ENCODE assay signal across 30 cellular contexts in the genomic region with DNA sequence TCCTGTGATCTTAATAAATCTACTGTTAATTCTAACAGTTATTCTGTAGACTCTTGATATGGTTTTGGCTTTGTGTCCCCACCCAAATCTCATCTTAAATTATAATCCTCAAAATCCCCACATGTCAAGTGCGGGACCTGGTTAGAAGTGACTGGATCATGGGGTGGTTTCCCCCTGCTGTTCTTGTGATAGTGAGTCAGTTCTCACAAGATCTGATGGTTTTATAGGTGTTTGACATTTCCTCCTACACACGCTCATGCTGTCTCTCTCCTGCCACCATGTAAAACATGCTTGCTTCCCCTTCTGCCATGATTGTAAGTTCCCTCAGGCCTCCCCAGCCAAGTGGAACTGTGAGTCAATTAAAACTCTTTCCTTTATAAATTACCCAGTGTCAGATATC.
"Had no signal": no experiment of that assay in that cellular context is flagged by ENCODE, and none has a peak within 500 bp of the region (broad histone marks: within the 10 kb centered on the region; RNA-seq: fewer than 3 reads in every experiment).

No MANE protein-coding gene starts in this region.

- H2AFZ ChIP-seq: neural progenitor cell had no signal

- H3K4me1 Mint-ChIP-seq: brain, natural killer cell, neural progenitor cell had no signal

- H3K27me3 ChIP-seq: ascending aorta, cardiac muscle cell, dorsolateral prefrontal cortex, gastrocnemius medialis, neural progenitor cell, sigmoid colon, testis, transverse colon had no signal

- H3K4me1 ChIP-seq: ascending aorta, gastrocnemius medialis, left ventricle myocardium inferior, neural progenitor cell, parathyroid adenoma, psoas muscle, sigmoid colon, testis, transverse colon had no signal

- H3K9me3 ChIP-seq: ascending aorta, gastrocnemius medialis, psoas muscle, sigmoid colon, testis, transverse colon had no signal

- H3K4me2 ChIP-seq: neural progenitor cell had no signal

- H3K4me3 Mint-ChIP-seq: activated naive CD8-positive, alpha-beta T cell; activated T-helper 1 cell treated with anti-CD3 and anti-CD28 coated beads, Interleukin-12 subunit alpha, Interleukin-12 subunit beta, Interleukin-2, Interleukin-4 antibody, amounts not matched to agents 30 ng/mL and 10 ng/mL and 1 ng/mL, durations not matched to agents 14 hours and 24 hours and 36 hours; brain; natural killer cell; neural progenitor cell had no signal

- H3K36me3 ChIP-seq: ascending aorta, cardiac muscle cell, gastrocnemius medialis, left ventricle myocardium inferior, neural progenitor cell, sigmoid colon, transverse colon had no signal

- H3K27ac Mint-ChIP-seq: activated naive CD8-positive, alpha-beta T cell; activated T-helper 1 cell treated with anti-CD3 and anti-CD28 coated beads, Interleukin-12 subunit alpha, Interleukin-12 subunit beta, Interleukin-2, Interleukin-4 antibody, amounts not matched to agents 30 ng/mL and 10 ng/mL and 1 ng/mL, durations not matched to agents 14 hours and 24 hours and 36 hours; brain; natural killer cell; neural progenitor cell had no signal

- DNase-seq: activated CD4-positive, alpha-beta T cell treated with anti-CD3 and anti-CD28 coated beads for 4 hours; activated gamma-delta T cell; activated T-cell treated with anti-CD3 and anti-CD28 coated beads for 4 hours; cerebellar nuclear complex; dorsolateral prefrontal cortex; effector memory CD4-positive, alpha-beta T cell; gastrocnemius medialis; glutamatergic neuron; left ventricle myocardium inferior; mesendoderm; natural killer cell; occipital lobe; psoas muscle; sigmoid colon; small intestine; stimulated activated CD4-positive, alpha-beta T cell treated with anti-CD3 and anti-CD28 coated beads, Interleukin-4, amount 100 ng/mL, for 24 hours; stimulated activated naive CD4-positive, alpha-beta T cell; T-helper 2 cell; testis; transverse colon had no signal

- H3K36me3 Mint-ChIP-seq: activated naive CD8-positive, alpha-beta T cell; brain; natural killer cell; neural progenitor cell had no signal

- H3K79me2 ChIP-seq: parathyroid adenoma had no signal

- ATAC-seq: gastrocnemius medialis, natural killer cell, psoas muscle had no signal

- H3K9ac ChIP-seq: neural progenitor cell, parathyroid adenoma had no signal

- H3K4me3 ChIP-seq: ascending aorta, cardiac muscle cell, coronary artery, dorsolateral prefrontal cortex, gastrocnemius medialis, left ventricle myocardium inferior, lung, neural progenitor cell, psoas muscle, sigmoid colon, testis, transverse colon had no signal

- FAIRE-seq: islet of Langerhans, small intestine had no signal

- H3K9me3 Mint-ChIP-seq: natural killer cell had no signal

- H3K27ac ChIP-seq: ascending aorta, cardiac muscle cell, coronary artery, dorsolateral prefrontal cortex, gastrocnemius medialis, left ventricle myocardium inferior, neural progenitor cell, parathyroid adenoma, psoas muscle, sigmoid colon, testis, transverse colon had no signal
